In the genomic region with DNA sequence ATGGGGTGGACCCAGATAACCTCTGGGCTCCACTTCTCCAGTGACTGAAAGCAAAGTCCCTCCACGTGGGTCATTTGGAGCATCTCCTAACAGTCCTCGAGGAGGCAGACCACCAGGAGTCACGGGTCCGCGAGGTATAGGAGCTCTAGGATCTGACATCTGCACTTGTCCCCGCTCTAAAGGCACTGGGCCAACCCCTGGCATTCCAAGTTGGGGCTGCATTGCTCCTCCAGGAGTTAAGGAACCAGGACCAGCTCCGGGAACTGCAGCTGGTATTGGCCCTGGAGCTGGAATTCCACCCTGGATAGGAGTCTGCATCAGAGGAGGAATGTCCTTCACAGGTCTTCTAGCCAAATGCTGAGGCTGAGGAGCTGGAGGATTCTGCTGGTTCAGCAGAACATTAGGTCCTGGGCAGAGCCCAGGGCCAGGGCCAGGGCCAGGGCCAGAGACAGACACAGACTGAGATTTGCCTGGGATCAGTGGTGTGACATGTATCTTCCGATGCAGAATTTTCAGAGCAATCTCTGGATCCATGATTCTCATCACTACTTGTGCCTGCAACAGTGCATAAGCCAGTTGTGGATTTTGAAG, we compare ENCODE assay signal across 8 cellular contexts.
DNase-seq lines count a peak whose midpoint lies in the region; ATAC-seq and TF ChIP-seq lines count a peak whose summit lies in the region.

No MANE protein-coding gene starts in this region.

- H3K36me3 ChIP-seq in WERI-Rb-1, result peaks cover 6% of the 10 kb centered on the region; the same call in 1 of the 2 replicates

- ATAC-seq in GM18511 (IDR thresholded peaks at IDR 0.05; ENCODE audit: unreplicated experiment) (no peak), HG03571 (IDR thresholded peaks at IDR 0.05; ENCODE audit: unreplicated experiment) (no peak), HG02588 (IDR thresholded peaks at IDR 0.05; ENCODE audit: unreplicated experiment) (no peak)

- no peaks in the 10 kb centered on the region for H3K9me3 ChIP-seq in WERI-Rb-1 (ENCODE audit: severe bottlenecking)

- H3K27ac ChIP-seq in WERI-Rb-1, result peak overlapping the region; percentile 95

- no peak for DNase-seq in GM12864 (ENCODE audit: low read depth)
- DNase-seq in WERI-Rb-1, result no peak
- DNase-seq in globus pallidus (ENCODE audit: low spot score), result peak; percentile 5
- no peak for DNase-seq in retinal pigment epithelial cell (ENCODE audit: low read depth)
- DNase-seq in NCI-H1092 (lab: John Stamatoyannopoulos, UW), result no peak

- H3K4me3 ChIP-seq in GM12864 (ENCODE audit: low read depth, low read length) (peak overlapping the region; percentile 82), WERI-Rb-1 (ENCODE audit: low read depth, low read length) (peak overlapping the region; percentile 91), retinal pigment epithelial cell (ENCODE audit: low read length) (peak overlapping the region; percentile 85)

- TF ChIP-seq CTCF in GM12864 (IDR thresholded peaks at IDR 0.05; ENCODE audit: low read depth, low read length, missing control alignments) (no peak), WERI-Rb-1 (IDR thresholded peaks at IDR 0.05; ENCODE audit: low read depth, low read length) (no peak), retinal pigment epithelial cell (conservative IDR thresholded peaks at IDR 0.05; ENCODE audit: low read depth, low read length) (no peak)

- H3K27me3 ChIP-seq in WERI-Rb-1 (ENCODE audit: insufficient read depth, low read depth, severe bottlenecking), result no peaks in the 10 kb centered on the region
